In the genomic region with DNA sequence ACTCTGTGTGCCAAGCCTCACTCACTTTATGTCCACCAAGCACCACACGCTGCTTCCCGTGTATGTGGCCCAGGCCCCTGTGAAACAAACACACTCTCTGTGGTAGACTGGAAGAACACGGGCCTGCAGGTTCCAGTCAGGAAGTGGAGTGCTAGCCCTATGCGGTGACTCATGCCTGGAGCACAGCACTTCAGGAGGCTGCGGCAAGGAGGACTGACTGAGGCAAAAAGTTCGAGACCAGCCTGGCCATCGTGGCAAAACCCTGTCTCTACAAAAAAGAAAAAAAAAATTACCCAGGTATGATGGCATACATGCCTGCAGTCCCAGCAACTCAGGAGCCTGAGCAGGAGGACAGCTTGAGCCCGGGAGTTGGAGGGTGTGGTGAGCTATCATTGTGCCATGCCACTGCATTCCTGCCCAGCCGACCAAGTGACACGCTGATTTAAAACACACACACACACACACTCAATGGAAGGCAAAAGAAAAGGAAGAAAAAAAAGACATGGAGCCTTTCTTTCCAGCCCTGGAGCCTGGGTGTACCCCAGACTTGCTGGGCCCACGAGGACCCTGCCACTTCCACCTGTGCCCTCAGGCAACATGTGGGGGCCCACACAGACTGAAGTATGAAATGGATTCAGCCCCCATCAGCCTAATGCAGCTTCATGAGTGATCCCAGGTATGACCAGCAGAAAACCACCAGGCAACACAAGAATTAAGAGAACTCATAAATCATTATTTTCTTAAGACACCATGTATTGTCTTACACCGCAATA, we compare ENCODE assay signal across 8 cellular contexts.
DNase-seq lines count a peak whose midpoint lies in the region; ATAC-seq and TF ChIP-seq lines count a peak whose summit lies in the region.

No MANE protein-coding gene starts in this region.

- CTCF ChIA-PET in RWPE1 (lab: Yijun Ruan, JAX), result no interaction called here

- intact Hi-C loops in left lung (cut with DNase I), result no loop called here
- intact Hi-C loops in sigmoid colon (cut with DNase I), result no loop called here

- POLR2A ChIA-PET in RWPE1 (lab: Yijun Ruan, JAX; ENCODE audit: low non-redundant PET), result no interaction called here

- peak; percentile 89 for ATAC-seq in left lung

- TF ChIP-seq EP300 in sigmoid colon (IDR thresholded peaks at IDR 0.05), result no peak

- TF ChIP-seq POLR2A in sigmoid colon (IDR thresholded peaks at IDR 0.05), result no peak

- TF ChIP-seq CTCF in GM12865 (IDR thresholded peaks at IDR 0.05; ENCODE audit: insufficient read depth, low read depth, low read length, missing control alignments) (no peak), RWPE1 (conservative IDR thresholded peaks at IDR 0.05; ENCODE audit: low read depth) (no peak), left lung (IDR thresholded peaks at IDR 0.05) (no peak), sigmoid colon (IDR thresholded peaks at IDR 0.05) (no peak)

- no peaks in the 10 kb centered on the region for H3K36me3 ChIP-seq in left lung
- H3K36me3 ChIP-seq in sigmoid colon, result no peaks in the 10 kb centered on the region

- DNase-seq in GM12865 (ENCODE audit: low read depth), result peak; percentile 73
- peak; percentile 67 for DNase-seq in RWPE1 (ENCODE audit: low spot score)
- peak; percentile 76 for DNase-seq in astrocyte of the hippocampus (ENCODE audit: low read depth, low spot score)
- peak in 1 of 2 donors; percentile 70 for DNase-seq in left lung
- DNase-seq in sigmoid colon, result no peak
- DNase-seq in retina, result no peak
- DNase-seq in NCI-H748 (lab: John Stamatoyannopoulos, UW; ENCODE audit: unreplicated experiment), result no peak
- DNase-seq in medulla oblongata (ENCODE audit: extremely low spot score), result no peak

- H3K27me3 ChIP-seq in left lung (no peaks in the 10 kb centered on the region), sigmoid colon (no peaks in the 10 kb centered on the region)

- peaks cover 21 to 71% of the 10 kb centered on the region in 2 donors for H3K4me1 ChIP-seq in left lung
- peaks cover 0 to 91% (median 85%) of the 10 kb centered on the region in 4 donors for H3K4me1 ChIP-seq in sigmoid colon

- H3K9me3 ChIP-seq in left lung (no peaks in the 10 kb centered on the region), sigmoid colon (no peaks in the 10 kb centered on the region)

- peak overlapping the region; percentile 88 for H3K27ac ChIP-seq in RWPE1
- peak overlapping the region in 1 of 2 donors; percentile 76 for H3K27ac ChIP-seq in left lung
- peak overlapping the region in 2 of 4 donors; percentile 6 to 9 for H3K27ac ChIP-seq in sigmoid colon

- H3K4me3 ChIP-seq in GM12865 (ENCODE audit: low read depth, low read length), result no peak overlapping the region
- H3K4me3 ChIP-seq in left lung, result no peak overlapping the region
- no peak overlapping the region for H3K4me3 ChIP-seq in sigmoid colon

- 31 to 42% methylated on average over 12 of the region's 12 CpGs for WGBS in sigmoid colon, 2 donors

Comparison
In these comparisons a context has a peak if more than half of its experiments do, and no peak if none do; other contexts are left out.
1. DNase-seq: peak in GM12865 (single experiment), RWPE1 (single experiment) and astrocyte of the hippocampus (single experiment); none in sigmoid colon (single experiment), retina (single experiment), NCI-H748 (single experiment) and medulla oblongata (single experiment).